ENCODE assay signal across 24 cellular contexts in the genomic region with DNA sequence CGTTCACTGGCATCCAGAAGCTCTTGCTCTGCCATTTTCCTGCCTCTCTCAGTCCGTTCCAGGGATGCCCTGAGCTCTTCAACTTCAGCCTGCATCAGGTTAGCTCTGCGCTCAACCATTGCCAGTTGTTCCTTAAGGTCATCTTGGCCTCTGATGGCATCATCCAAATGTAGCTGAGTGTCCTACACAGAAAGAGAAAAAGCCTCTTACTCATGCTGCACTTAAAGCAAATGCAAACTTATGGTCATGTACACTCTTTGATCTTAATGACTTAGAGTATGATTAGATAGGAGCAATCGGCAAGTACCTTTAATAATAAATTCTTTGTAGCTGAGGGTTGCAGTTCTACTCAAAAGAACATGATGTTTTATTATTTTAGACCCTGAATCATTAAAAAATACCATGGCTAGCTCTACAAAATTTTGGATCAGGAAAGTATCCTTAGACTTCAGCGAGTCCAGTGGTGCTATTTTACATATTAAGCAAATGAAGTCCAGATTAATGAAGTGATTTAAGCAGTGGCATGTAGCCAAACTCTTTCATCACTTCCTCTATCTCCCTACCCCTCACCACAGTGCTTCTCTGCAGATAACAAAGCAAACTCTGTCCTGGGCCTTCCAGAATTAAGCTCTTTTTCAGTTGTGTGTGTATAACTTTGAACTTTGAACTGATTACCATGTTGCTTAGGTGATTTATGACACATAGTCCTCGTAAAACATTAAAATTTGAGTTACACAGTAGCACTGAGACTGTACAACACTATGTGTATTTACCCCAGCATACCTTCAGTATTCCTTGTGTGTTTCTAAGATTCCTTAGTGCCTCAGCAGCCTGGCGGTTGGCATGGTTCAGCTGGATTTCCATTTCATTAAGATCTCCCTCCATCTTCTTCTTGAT. TPM values are rescaled to one million over a fixed set of nuclear protein-coding genes. Genes with fewer than 3 reads are reported as not detected.
DNase-seq lines count a peak whose midpoint lies in the region; ATAC-seq and TF ChIP-seq lines count a peak whose summit lies in the region.
"Had no signal": no experiment of that assay in that cellular context is flagged by ENCODE, and none has a peak within 500 bp of the region (broad histone marks: within the 10 kb centered on the region; RNA-seq: fewer than 3 reads in every experiment).

No MANE protein-coding gene starts in this region.

- no peak overlapping the region for H3K9ac ChIP-seq in colonic mucosa (ENCODE audit: low read depth in 2 of 2, low read length in 2 of 2)

- no peaks in the 10 kb centered on the region; the same call in 1 of the 2 replicates for H3K27me3 Mint-ChIP-seq in HFFc6 (ENCODE audit: insufficient read depth)

- H3K9me3 Mint-ChIP-seq in HFFc6: peaks cover 22% of the 10 kb centered on the region
- H3K9me3 Mint-ChIP-seq: GM23338 had no signal

- DNase-seq in A673 (ENCODE audit: low spot score) (peak; percentile 21), LoVo (ENCODE audit: low spot score) (peak; percentile 64), colonic mucosa (peak; percentile 39), mucosa of descending colon (peak in 2 of 3 donors; percentile 38 to 47), HFFc6 (no peak), KBM-7 (no peak)
- DNase-seq: 8988T, DMS153, GDM1, NCI-H1105 treated with DMSO at 0.1 percent for 48 hours, NCI-H1694, NCI-H2081 treated with DMSO at 0.1 percent for 48 hours, NCI-H446 treated with DMSO at 0.1 percent for 48 hours, NCI-H774, Right ventricle myocardium superior had no signal

- POLR2A ChIA-PET in A673 (lab: Charles Lee; ENCODE audit: low non-redundant PET): no interaction called here

- H3K27ac ChIP-seq in A673 (ENCODE audit: low read depth, low read length, poor library complexity, severe bottlenecking): no peak overlapping the region
- H3K27ac ChIP-seq in colonic mucosa: peak overlapping the region; percentile 67

- TF ChIP-seq CTCF in A673 (conservative IDR thresholded peaks at IDR 0.05; ENCODE audit: low read depth, low read length) (no peak), colonic mucosa (IDR thresholded peaks at IDR 0.05) (no peak), mucosa of descending colon (IDR thresholded peaks at IDR 0.05) (no peak), HFFc6 (IDR thresholded peaks at IDR 0.05) (no peak)

- ATAC-seq in mucosa of descending colon: peak; percentile 98
- ATAC-seq in GM18520 (IDR thresholded peaks at IDR 0.05; ENCODE audit: unreplicated experiment): no peak
- ATAC-seq in GM21447 (IDR thresholded peaks at IDR 0.05; ENCODE audit: unreplicated experiment): no peak
- ATAC-seq: GM23338, HCT116 had no signal

- H3K4me1 ChIP-seq in A673 (ENCODE audit: insufficient read depth, low read length, poor library complexity, severe bottlenecking) (no peaks in the 10 kb centered on the region), colonic mucosa (no peaks in the 10 kb centered on the region), mucosa of descending colon (ENCODE audit: low read depth) (peaks cover 5% of the 10 kb centered on the region)

- no peaks in the 10 kb centered on the region for H3K4me1 Mint-ChIP-seq in HFFc6 (ENCODE audit: low read depth)
- H3K4me1 Mint-ChIP-seq: B cell, GM23338, IgD-negative memory B cell had no signal

- H3K9me3 ChIP-seq in A673 (ENCODE audit: low read depth, low read length, poor library complexity, severe bottlenecking) (no peaks in the 10 kb centered on the region), colonic mucosa (no peaks in the 10 kb centered on the region), mucosa of descending colon (no peaks in the 10 kb centered on the region)

- H3K27me3 ChIP-seq in A673 (replicated peaks; ENCODE audit: insufficient read depth, low read depth, low read length, poor library complexity): no peaks in the 10 kb centered on the region
- H3K27me3 ChIP-seq in colonic mucosa: no peaks in the 10 kb centered on the region

- H3K27ac Mint-ChIP-seq in HFFc6: no peak overlapping the region
- H3K27ac Mint-ChIP-seq: B cell, GM23338, IgD-negative memory B cell had no signal

- CTCF ChIA-PET in A673 (lab: Charles Lee): interaction anchor here (0.5 kb wide), 1 partner anchor 131 kb away, joined by 3 read pairs; no protein-coding TSS in a partner anchor

- H3K4me3 ChIP-seq in A673 (ENCODE audit: low read depth, low read length, poor library complexity, severe bottlenecking) (no peak overlapping the region), colonic mucosa (no peak overlapping the region), mucosa of descending colon (no peak overlapping the region)
- H3K4me3 ChIP-seq: GM23338 had no signal

- intact Hi-C loops in A673 (cut with micrococcal nuclease; ENCODE audit: unreplicated experiment) (no loop called here), colonic mucosa (cut with DNase I) (no loop called here), mucosa of descending colon (cut with DNase I, micrococcal nuclease) (no loop called here)

- H3K36me3 ChIP-seq in A673 (ENCODE audit: insufficient read depth, low read length, poor library complexity, severe bottlenecking): no peaks in the 10 kb centered on the region
- no peaks in the 10 kb centered on the region for H3K36me3 ChIP-seq in colonic mucosa
- H3K36me3 ChIP-seq in mucosa of descending colon (ENCODE audit: low read depth): no peaks in the 10 kb centered on the region

- H3K36me3 Mint-ChIP-seq in HFFc6 (ENCODE audit: low read depth): peaks cover 5% of the 10 kb centered on the region; the same call in 1 of the 2 replicates
- H3K36me3 Mint-ChIP-seq: IgD-negative memory B cell had no signal

- no peak overlapping the region for H3K4me3 Mint-ChIP-seq in HFFc6
- H3K4me3 Mint-ChIP-seq: B cell, GM23338, IgD-negative memory B cell had no signal

- in situ Hi-C loops in KBM-7 (cut with MboI; ENCODE audit: low pct_unique_long_range_greater_than_20kb, low sequenced_read_pairs): no loop called here

- BruUV-seq in A673 (replicated peaks; lab: Mats Ljungman, UMichigan): no TSS peak

RNA-seq across cellular contexts. Expression of a gene that starts 22.1 kb away (rescaled TPM):
- total RNA-seq in A673 (2021) (0.15 and 0.59 TPM in 2 replicates), colonic mucosa (not detected), mucosa of descending colon (not detected)
- total RNA-seq in HFFc6 (2021; fragmentation: NEBNext Ultra II Directional; extraction: Animal tissue kit (Norgen Biotek cat#: 25700)): not detected
- total RNA-seq: B cell, Daoy, GM23338, LHCN-M2, OCI-LY7, Right ventricle myocardium superior had no signal

RNA-seq across cellular contexts. Expression of a gene that starts 25.5 kb away (rescaled TPM):
- total RNA-seq in A673 (2021): 0.11 TPM in 1 of 2 replicates, not detected in the other
- total RNA-seq in colonic mucosa: not detected
- not detected for total RNA-seq in mucosa of descending colon
- total RNA-seq in HFFc6 (2021; fragmentation: NEBNext Ultra II Directional; extraction: Animal tissue kit (Norgen Biotek cat#: 25700)): not detected
- total RNA-seq: B cell, Daoy, GM23338, OCI-LY7, Right ventricle myocardium superior had no signal

Comparison
In these comparisons a context has a peak if more than half of its experiments do, and no peak if none do; other contexts are left out.
1. DNase-seq: peak in A673 (single experiment), LoVo (single experiment), colonic mucosa (single experiment) and mucosa of descending colon (2 of 3); none in HFFc6 (single experiment) and KBM-7 (single experiment).